Comparison of ENCODE assay signal across 17 cellular contexts in genomic region chr15:66797921-66798320, GRCh38.
A peak's percentile ranks its signal among the peaks of the same experiment; 100 is the strongest.
DNase-seq lines count a peak whose midpoint lies in the region; ATAC-seq, FAIRE-seq and TF ChIP-seq lines count a peak whose summit lies in the region.
"Had no signal": no experiment of that assay in that cellular context is flagged by ENCODE, and none has a peak within 500 bp of the region (broad histone marks: within the 10 kb centered on the region; RNA-seq: fewer than 3 reads in every experiment).

No MANE protein-coding gene starts in this region.

- peaks cover 44% of the 10 kb centered on the region for H3K4me1 Mint-ChIP-seq in mesothelial cell of epicardium
- H3K4me1 Mint-ChIP-seq: CD8-positive, alpha-beta memory T cell had no signal

- no peak for ATAC-seq in A549
- no peak for ATAC-seq in HG03135 (IDR thresholded peaks at IDR 0.05; ENCODE audit: unreplicated experiment)
- ATAC-seq: HCT116, Right ventricle myocardium inferior had no signal

- peaks cover 11% of the 10 kb centered on the region for H3F3A ChIP-seq in GM23248 (ENCODE audit: insufficient read depth)

- 0 out of 2 replicates have a peak overlapping the region, but pooled peaks have one; percentile 19 for H3K9ac ChIP-seq in GM23248

- H3K4me2 ChIP-seq in A549 (peak overlapping the region; percentile 46; the same call in 2 of the 3 replicates), GM23248 (ENCODE audit: unreplicated experiment) (no peak overlapping the region)

- WGBS in A549 (ENCODE audit: missing lambda C conversion rate): 92% methylated on average over 7 of the region's 7 CpGs
- 39 to 45% methylated on average over 7 of the region's 7 CpGs for WGBS in GM23248 (ENCODE audit: low coverage in 1 of 2, low lambda C conversion rate in 2 of 2, missing lambda C conversion rate in 2 of 2), 2 experiments

- TF ChIP-seq RAD21 in A549 (conservative IDR thresholded peaks at IDR 0.05 in 1 of 2, IDR thresholded peaks at IDR 0.05 in 1 of 2): no peak

- no peaks in the 10 kb centered on the region for H3K36me3 ChIP-seq in GM23248 (ENCODE audit: low read depth)
- H3K36me3 ChIP-seq: Peyer's patch had no signal

- no peaks in the 10 kb centered on the region for H3K27me3 ChIP-seq in GM23248 (replicated peaks; ENCODE audit: insufficient read depth)
- H3K27me3 ChIP-seq: Peyer's patch had no signal

- DNase-seq in A549 (ENCODE audit: low read depth in 1 of 2, low spot score in 1 of 2) (no peak), GM23248 (peak; percentile 73), coronary artery (ENCODE audit: low spot score) (peak; percentile 56), mesothelial cell of epicardium (ENCODE audit: low spot score in 2 of 2, unreplicated experiment in 2 of 2) (no peak), RPMI8226 (no peak), H4 (ENCODE audit: low spot score) (no peak)
- no peak for DNase-seq in activated CD4-positive, alpha-beta T cell treated with anti-CD3 and anti-CD28 coated beads, Interleukin-2, amount 50 U/mL, for 1 hour
- DNase-seq: C1 segment of cervical spinal cord; CD8-positive, alpha-beta memory T cell; NCI-H1105 treated with DMSO at 0.1 percent for 48 hours; NCI-H1694; NCI-H2081 treated with DMSO at 0.1 percent for 48 hours; NCI-H446 treated with DMSO at 0.1 percent for 48 hours had no signal

- no peak for FAIRE-seq in A549 (lab: Jason Lieb, UNC)

- H3K4me3 ChIP-seq in A549 (no peak overlapping the region), GM23248 (no peak overlapping the region), coronary artery (no peak overlapping the region)
- H3K4me3 ChIP-seq: Peyer's patch had no signal

- peaks cover 45% of the 10 kb centered on the region for H3K4me1 ChIP-seq in A549
- H3K4me1 ChIP-seq in GM23248 (ENCODE audit: insufficient read depth): peaks cover 55% of the 10 kb centered on the region

- no peaks in the 10 kb centered on the region for H3K79me2 ChIP-seq in GM23248 (ENCODE audit: insufficient read depth)

- TF ChIP-seq EP300 in A549 (IDR thresholded peaks at IDR 0.05): no peak

- no peaks in the 10 kb centered on the region for H4K20me1 ChIP-seq in GM23248 (ENCODE audit: insufficient read depth)

- POLR2A ChIA-PET in A549 (lab: Yijun Ruan, JAX): no interaction called here

- no peaks in the 10 kb centered on the region for H3K9me3 ChIP-seq in A549
- no peaks in the 10 kb centered on the region for H3K9me3 ChIP-seq in GM23248 (ENCODE audit: low read depth)
- H3K9me3 ChIP-seq: Peyer's patch had no signal

- no peak overlapping the region for H3K4me3 Mint-ChIP-seq in mesothelial cell of epicardium
- H3K4me3 Mint-ChIP-seq: CD8-positive, alpha-beta memory T cell had no signal

- H3K27me3 Mint-ChIP-seq in mesothelial cell of epicardium (ENCODE audit: low read depth): no peaks in the 10 kb centered on the region

- H2AFZ ChIP-seq in GM23248: peak overlapping the region; percentile 49

- H3K27ac Mint-ChIP-seq in mesothelial cell of epicardium: peak overlapping the region; percentile 76
- H3K27ac Mint-ChIP-seq: CD8-positive, alpha-beta memory T cell had no signal

- no peak for TF ChIP-seq CTCF in A549 (IDR thresholded peaks at IDR 0.05)
- TF ChIP-seq CTCF in coronary artery (IDR thresholded peaks at IDR 0.05): no peak
- TF ChIP-seq CTCF in mesothelial cell of epicardium (IDR thresholded peaks at IDR 0.05; ENCODE audit: unreplicated experiment): no peak

- in situ Hi-C loops in GM23248 (cut with MboI): no loop called here

- H3K9me3 Mint-ChIP-seq in mesothelial cell of epicardium: no peaks in the 10 kb centered on the region

- H3K27ac ChIP-seq in A549 (peak overlapping the region in 1 of 2 experiments; percentile 76; a peak in 3 of 6 replicates), GM23248 (peak overlapping the region; percentile 48), coronary artery (no peak overlapping the region)
- H3K27ac ChIP-seq: Peyer's patch had no signal

- no peaks in the 10 kb centered on the region for H3K36me3 Mint-ChIP-seq in mesothelial cell of epicardium
- H3K36me3 Mint-ChIP-seq: CD8-positive, alpha-beta memory T cell had no signal

- H3K9me2 ChIP-seq in GM23248 (ENCODE audit: insufficient read depth): no peaks in the 10 kb centered on the region

- CTCF ChIA-PET in A549 (lab: Yijun Ruan, JAX): interaction anchor here (0.8 to 22.8 kb wide), 11 partner anchors 9 to 179 kb away, joined by 3 to 465 read pairs (median 4); no protein-coding TSS in a partner anchor

- no peak for TF ChIP-seq POLR2A in A549 (IDR thresholded peaks at IDR 0.05; ENCODE audit: low read length)

TF ChIP-seq in A549, 52 proteins besides CTCF, POLR2A, EP300 and RAD21:
- TF ChIP-seq TP53 (CRISPR knock-in tag; IDR thresholded peaks at IDR 0.05): no peak
- no peak for TF ChIP-seq ZSCAN20 (CRISPR knock-in tag; IDR thresholded peaks at IDR 0.05)
- TF ChIP-seq CBX2 (IDR thresholded peaks at IDR 0.05; ENCODE audit: borderline replicate concordance, low read depth): no peak
- no peak for TF ChIP-seq NR3C1 (IDR thresholded peaks at IDR 0.05)
- TF ChIP-seq FOSL2 (IDR thresholded peaks at IDR 0.05): no peak
- TF ChIP-seq FOSL2 (CRISPR knock-in tag; IDR thresholded peaks at IDR 0.05): no peak
- TF ChIP-seq POLR2AphosphoS2 (conservative IDR thresholded peaks at IDR 0.05; ENCODE audit: low read length): no peak
- TF ChIP-seq E2F6 (IDR thresholded peaks at IDR 0.05; ENCODE audit: borderline replicate concordance, low read depth): no peak
- no peak for TF ChIP-seq REST (IDR thresholded peaks at IDR 0.05)
- TF ChIP-seq ESRRA (IDR thresholded peaks at IDR 0.05; ENCODE audit: borderline replicate concordance, low read length): no peak
- TF ChIP-seq ATOH8 (CRISPR knock-in tag; IDR thresholded peaks at IDR 0.05; ENCODE audit: low read depth): no peak
- TF ChIP-seq TFCP2L1 (CRISPR knock-in tag; IDR thresholded peaks at IDR 0.05): no peak
- TF ChIP-seq PHF8 (IDR thresholded peaks at IDR 0.05; ENCODE audit: borderline replicate concordance, low read depth): no peak
- no peak for TF ChIP-seq MAX (IDR thresholded peaks at IDR 0.05)
- TF ChIP-seq EHMT2 (IDR thresholded peaks at IDR 0.05; ENCODE audit: low read depth): no peak

Comparison
In these comparisons a context has a peak if more than half of its experiments do, and no peak if none do; other contexts are left out.
1. DNase-seq: peak in GM23248 (single experiment) and coronary artery (single experiment); none in A549 (0 of 2), mesothelial cell of epicardium (0 of 2), activated CD4-positive, alpha-beta T cell treated with anti-CD3 and anti-CD28 coated beads, Interleukin-2, amount 50 U/mL, for 1 hour (single experiment), RPMI8226 (single experiment) and H4 (single experiment).